12 cellular contexts compared by ENCODE assay signal in the genomic region with DNA sequence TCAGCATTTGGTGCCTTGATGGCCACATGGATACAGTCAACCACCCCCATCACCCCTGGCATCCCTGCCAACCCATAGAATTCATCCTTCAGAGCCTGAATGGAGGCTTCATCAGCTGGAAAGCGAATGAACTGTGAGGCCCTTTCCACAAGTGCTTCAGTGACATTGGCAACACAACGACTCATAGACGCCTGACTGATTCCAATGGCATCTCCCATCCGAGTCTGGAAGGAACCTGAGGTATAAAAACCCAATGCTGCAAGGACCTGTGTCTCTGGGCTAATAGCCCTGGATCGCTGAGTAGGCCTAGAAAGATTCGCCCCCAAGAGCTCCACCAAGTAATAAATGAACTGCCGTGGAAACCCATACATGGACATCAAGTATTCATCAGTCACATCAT. TPM values are rescaled to one million over a fixed set of nuclear protein-coding genes. Genes with fewer than 3 reads are reported as not detected.
DNase-seq lines count a peak whose midpoint lies in the region; ATAC-seq and TF ChIP-seq lines count a peak whose summit lies in the region.
"Had no signal": no experiment of that assay in that cellular context is flagged by ENCODE, and none has a peak within 500 bp of the region (broad histone marks: within the 10 kb centered on the region; RNA-seq: fewer than 3 reads in every experiment).

No MANE protein-coding gene starts in this region.

- no peaks in the 10 kb centered on the region for H3K27me3 Mint-ChIP-seq in activated CD4-positive, alpha-beta T cell treated with anti-CD3 and anti-CD28 coated beads for 36 hours
- H3K27me3 Mint-ChIP-seq in brain (peaks cover 6% of the 10 kb centered on the region), neural crest cell (ENCODE audit: low read depth) (no peaks in the 10 kb centered on the region)

- peaks cover 6% of the 10 kb centered on the region for H3K36me3 Mint-ChIP-seq in activated CD4-positive, alpha-beta T cell treated with anti-CD3 and anti-CD28 coated beads for 36 hours (ENCODE audit: low read depth)
- peaks cover 8% of the 10 kb centered on the region for H3K36me3 Mint-ChIP-seq in brain
- H3K36me3 Mint-ChIP-seq in neural crest cell (ENCODE audit: low read depth) = no peaks in the 10 kb centered on the region

- TF ChIP-seq CTCF in brain (conservative IDR thresholded peaks at IDR 0.05) (no peak), neural crest cell (conservative IDR thresholded peaks at IDR 0.05) (no peak)

- H3K27ac Mint-ChIP-seq in activated CD4-positive, alpha-beta T cell treated with anti-CD3 and anti-CD28 coated beads for 36 hours = no peak overlapping the region
- H3K27ac Mint-ChIP-seq in brain = peak overlapping the region; percentile 6 to 100 (median 65)
- no peak overlapping the region for H3K27ac Mint-ChIP-seq in neural crest cell (ENCODE audit: unreplicated experiment)

- DNase-seq in activated CD4-positive, alpha-beta T cell treated with anti-CD3 and anti-CD28 coated beads for 36 hours = no peak
- DNase-seq in activated CD4-positive, alpha-beta T cell treated with anti-CD3 and anti-CD28 coated beads, Interleukin-2, amount 50 U/mL, for 4 hours = no peak
- DNase-seq in LHCN-M2 (ENCODE audit: low read depth) (peak; percentile 14), neural crest cell (ENCODE audit: low read depth, low spot score) (no peak), midbrain (lab: John Stamatoyannopoulos, UW) (no peak), iPS-NIHi11 (ENCODE audit: low spot score) (no peak)
- no peak for DNase-seq in activated CD4-positive, CD25-positive, alpha-beta regulatory T cell treated with anti-CD3 and anti-CD28 coated beads, Interleukin-2, amount 50 U/mL, for 72 hours
- DNase-seq: amygdala; NCI-H1417; occipital lobe; stimulated activated CD4-positive, alpha-beta T cell treated with anti-CD3 and anti-CD28 coated beads, Interleukin-4, amount 100 ng/mL, for 24 hours had no signal

- peaks cover 29% of the 10 kb centered on the region for H3K4me1 Mint-ChIP-seq in activated CD4-positive, alpha-beta T cell treated with anti-CD3 and anti-CD28 coated beads for 36 hours
- H3K4me1 Mint-ChIP-seq in brain (peaks cover 59% of the 10 kb centered on the region), neural crest cell (peaks cover 24% of the 10 kb centered on the region)

- ATAC-seq in activated CD4-positive, alpha-beta T cell treated with anti-CD3 and anti-CD28 coated beads for 36 hours = no peak

- POLR2A ChIA-PET in activated CD4-positive, alpha-beta T cell treated with anti-CD3 and anti-CD28 coated beads for 36 hours (lab: Charles Lee) = interaction anchor here (0.5 to 2.1 kb wide), 5 partner anchors 10 to 333 kb away, joined by 3 to 9 read pairs (median 6); a partner anchor contains a TSS

- H3K4me3 Mint-ChIP-seq in activated CD4-positive, alpha-beta T cell treated with anti-CD3 and anti-CD28 coated beads for 36 hours = peak overlapping the region; percentile 89
- peak overlapping the region; percentile 97 to 98 (median 97) for H3K4me3 Mint-ChIP-seq in brain
- H3K4me3 Mint-ChIP-seq in neural crest cell = peak overlapping the region; percentile 94

- H3K9me3 Mint-ChIP-seq in activated CD4-positive, alpha-beta T cell treated with anti-CD3 and anti-CD28 coated beads for 36 hours (ENCODE audit: low read depth) = no peaks in the 10 kb centered on the region
- H3K9me3 Mint-ChIP-seq in brain = no peaks in the 10 kb centered on the region
- H3K9me3 Mint-ChIP-seq in neural crest cell = no peaks in the 10 kb centered on the region

- CTCF ChIA-PET in activated CD4-positive, alpha-beta T cell treated with anti-CD3 and anti-CD28 coated beads for 36 hours (lab: Charles Lee) = interaction anchor here (0.6 kb wide), 1 partner anchor 27 kb away, joined by 4 read pairs; no protein-coding TSS in a partner anchor

- intact Hi-C loops in activated CD4-positive, alpha-beta T cell treated with anti-CD3 and anti-CD28 coated beads for 36 hours (cut with DNase I, micrococcal nuclease) = loop anchor here in 1 of 2 experiments (2.0 to 5.0 kb wide), 6 partner anchors 55 to 1232 kb away; a partner anchor contains a TSS

RNA-seq across cellular contexts. Expression of a gene that starts 1.3 kb away (rescaled TPM):
- 1 to 10 TPM; 2.3 to 2.7 TPM for total RNA-seq in activated CD4-positive, alpha-beta T cell treated with anti-CD3 and anti-CD28 coated beads for 36 hours
- total RNA-seq in LHCN-M2 (2014; rRNA removed) = 3.4 and 5.3 TPM in 2 replicates
- polyA plus RNA-seq in LHCN-M2 (2012) = 3.0 TPM
- polyA plus RNA-seq in brain (ENCODE audit: insufficient read depth, low read depth, low replicate concordance) = 1.9 TPM
- total RNA-seq in neural crest cell = 7.6 and 8.0 TPM in 2 replicates

RNA-seq across cellular contexts. Expression of a gene that starts 1.6 kb away (rescaled TPM):
- 10 to 100 TPM; 39.4 to 56.4 TPM for total RNA-seq in activated CD4-positive, alpha-beta T cell treated with anti-CD3 and anti-CD28 coated beads for 36 hours
- 54.2 and 70.2 TPM in 2 replicates for total RNA-seq in LHCN-M2 (2014; rRNA removed)
- 31.4 TPM for polyA plus RNA-seq in LHCN-M2 (2012)
- 82.0 TPM for polyA plus RNA-seq in brain (ENCODE audit: insufficient read depth, low read depth, low replicate concordance)
- 51.3 and 51.9 TPM in 2 replicates for total RNA-seq in neural crest cell

RNA-seq across cellular contexts. Expression of a gene that starts 21.9 kb away (rescaled TPM):
- total RNA-seq in activated CD4-positive, alpha-beta T cell treated with anti-CD3 and anti-CD28 coated beads for 36 hours = 10 to 100 TPM; 24.8 to 26.4 TPM
- total RNA-seq in LHCN-M2 (2014; rRNA removed) = 19.8 and 20.9 TPM in 2 replicates
- polyA plus RNA-seq in LHCN-M2 (2012) = 10.3 TPM
- 20.0 TPM for polyA plus RNA-seq in brain (ENCODE audit: insufficient read depth, low read depth, low replicate concordance)
- total RNA-seq in neural crest cell = 42.6 and 45.8 TPM in 2 replicates

Comparison
In these comparisons a context has a peak if more than half of its experiments do, and no peak if none do; other contexts are left out.
1. H3K27ac Mint-ChIP-seq: peak in brain (5 of 5); none in activated CD4-positive, alpha-beta T cell treated with anti-CD3 and anti-CD28 coated beads for 36 hours (single experiment) and neural crest cell (single experiment).
2. Peak in every context shown above with its lines, with median percentiles within 50 percentile points of each other: H3K4me3 Mint-ChIP-seq.